ENCODE assay signal across 10 cellular contexts in genomic region chr10:78458983-78459638, GRCh38.
A peak's percentile ranks its signal among the peaks of the same experiment; 100 is the strongest.
DNase-seq lines count a peak whose midpoint lies in the region; ATAC-seq lines count a peak whose summit lies in the region.
"Had no signal": no experiment of that assay in that cellular context is flagged by ENCODE, and none has a peak within 500 bp of the region (broad histone marks: within the 10 kb centered on the region; RNA-seq: fewer than 3 reads in every experiment).

No MANE protein-coding gene starts in this region.

- DNase-seq in EH (ENCODE audit: low read depth), result peak; percentile 82
- DNase-seq in NCI-H1436 (lab: John Stamatoyannopoulos, UW), result peak; percentile 63
- peak; percentile 58 for DNase-seq in adipocyte (ENCODE audit: low read depth)
- no peak for DNase-seq in activated CD8-positive, alpha-beta memory T cell treated with anti-CD3 and anti-CD28 coated beads, Interleukin-2, amount 10 ng/mL, durations not matched to agents 7 days and 5 days
- DNase-seq in SJCRH30, result no peak
- DNase-seq: NK-92 treated with Interleukin-12 subunit alpha and Interleukin-12 subunit beta, amount 100 ng/mL, for 24 hours had no signal

- H3K36me3 ChIP-seq in adipocyte (ENCODE audit: control insufficient read depth, insufficient read depth, low read length, severe bottlenecking), result no peaks in the 10 kb centered on the region
- no peaks in the 10 kb centered on the region for H3K36me3 ChIP-seq in mesodermal cell (ENCODE audit: control insufficient read depth, insufficient read depth, low read length)
- no peaks in the 10 kb centered on the region for H3K36me3 ChIP-seq in SJCRH30

- H3K27me3 Mint-ChIP-seq in activated CD8-positive, alpha-beta memory T cell treated with anti-CD3 and anti-CD28 coated beads, Interleukin-2, amount 10 ng/mL, durations not matched to agents 7 days and 5 days, result peaks cover 16% of the 10 kb centered on the region

- H3K9me3 ChIP-seq in adipocyte (ENCODE audit: control insufficient read depth, low read length) (no peaks in the 10 kb centered on the region), mesodermal cell (ENCODE audit: control insufficient read depth, low read length) (no peaks in the 10 kb centered on the region), SJCRH30 (replicated peaks) (no peaks in the 10 kb centered on the region)

- no peak overlapping the region for H3K27ac Mint-ChIP-seq in activated CD8-positive, alpha-beta memory T cell treated with anti-CD3 and anti-CD28 coated beads, Interleukin-2, amount 10 ng/mL, durations not matched to agents 7 days and 5 days

- ATAC-seq in GM19351 (IDR thresholded peaks at IDR 0.05; ENCODE audit: unreplicated experiment), result no peak
- no peak for ATAC-seq in GM18517 (IDR thresholded peaks at IDR 0.05; ENCODE audit: unreplicated experiment)
- no peak for ATAC-seq in activated CD8-positive, alpha-beta memory T cell treated with anti-CD3 and anti-CD28 coated beads, Interleukin-2, amount 10 ng/mL, durations not matched to agents 7 days and 5 days

- no peak overlapping the region for H3K9ac ChIP-seq in adipocyte (ENCODE audit: low read length)

- H3K4me1 Mint-ChIP-seq in activated CD8-positive, alpha-beta memory T cell treated with anti-CD3 and anti-CD28 coated beads, Interleukin-2, amount 10 ng/mL, durations not matched to agents 7 days and 5 days, result no peaks in the 10 kb centered on the region

- no peaks in the 10 kb centered on the region for H3K9me3 Mint-ChIP-seq in activated CD8-positive, alpha-beta memory T cell treated with anti-CD3 and anti-CD28 coated beads, Interleukin-2, amount 10 ng/mL, durations not matched to agents 7 days and 5 days (ENCODE audit: low read depth)

- no peak overlapping the region for H3K4me3 Mint-ChIP-seq in activated CD8-positive, alpha-beta memory T cell treated with anti-CD3 and anti-CD28 coated beads, Interleukin-2, amount 10 ng/mL, durations not matched to agents 7 days and 5 days
- H3K4me3 Mint-ChIP-seq: neural crest cell had no signal

- H3K4me3 ChIP-seq in adipocyte (ENCODE audit: low read length) (no peak overlapping the region), mesodermal cell (ENCODE audit: extremely low read depth, insufficient read depth, low read length, poor library complexity, severe bottlenecking) (no peak overlapping the region), SJCRH30 (no peak overlapping the region)

- H3K4me1 ChIP-seq in adipocyte (ENCODE audit: control insufficient read depth, insufficient read depth, low read length) (peaks cover 24% of the 10 kb centered on the region), mesodermal cell (ENCODE audit: control insufficient read depth, insufficient read depth, low read length, poor library complexity, severe bottlenecking) (peaks cover 36% of the 10 kb centered on the region), SJCRH30 (0 out of 2 replicates have a peak, but pooled peaks cover 7% of the 10 kb centered on the region)

- H3K27me3 ChIP-seq in adipocyte (replicated peaks; ENCODE audit: control insufficient read depth, insufficient read depth, low read length) (no peaks in the 10 kb centered on the region), SJCRH30 (no peaks in the 10 kb centered on the region)

- 93% methylated on average over 2 of the region's 3 CpGs; no CpG with 5 or more reads in 1 of the 2 experiments for WGBS in mesodermal cell (ENCODE audit: insufficient coverage in 2 of 2), 2 experiments

- H3K27ac ChIP-seq in mesodermal cell (ENCODE audit: low read depth, low read length, severe bottlenecking) (peak overlapping the region; percentile 18), SJCRH30 (no peak overlapping the region)

- CTCF ChIA-PET in activated CD8-positive, alpha-beta memory T cell treated with anti-CD3 and anti-CD28 coated beads, Interleukin-2, amount 10 ng/mL, durations not matched to agents 7 days and 5 days (lab: Charles Lee), result no interaction called here

- H3K36me3 Mint-ChIP-seq in activated CD8-positive, alpha-beta memory T cell treated with anti-CD3 and anti-CD28 coated beads, Interleukin-2, amount 10 ng/mL, durations not matched to agents 7 days and 5 days, result no peaks in the 10 kb centered on the region

Comparison
In these comparisons a context has a peak if more than half of its experiments do, and no peak if none do; other contexts are left out.
1. DNase-seq: peak in EH (single experiment), NCI-H1436 (single experiment) and adipocyte (single experiment); none in activated CD8-positive, alpha-beta memory T cell treated with anti-CD3 and anti-CD28 coated beads, Interleukin-2, amount 10 ng/mL, durations not matched to agents 7 days and 5 days (single experiment) and SJCRH30 (0 of 2).